Comparison of ENCODE assay signal across 11 cellular contexts in genomic region chr22:39090426-39091064, GRCh38. TPM values are rescaled to one million over a fixed set of nuclear protein-coding genes. Genes with fewer than 3 reads are reported as not detected.
DNase-seq lines count a peak whose midpoint lies in the region; ATAC-seq and TF ChIP-seq lines count a peak whose summit lies in the region.
"Had no signal": no experiment of that assay in that cellular context is flagged by ENCODE, and none has a peak within 500 bp of the region (broad histone marks: within the 10 kb centered on the region; RNA-seq: fewer than 3 reads in every experiment).

No MANE protein-coding gene starts in this region.

- no peak for TF ChIP-seq CTCF in osteocyte (IDR thresholded peaks at IDR 0.05)
- no peak for TF ChIP-seq CTCF in Caco-2 (IDR thresholded peaks at IDR 0.05; ENCODE audit: insufficient read depth in 1 of 2, low read depth in 1 of 2, low read length in 1 of 2, severe bottlenecking in 1 of 2, unreplicated experiment in 1 of 2)

- no TSS peak for BruUV-seq in Caco-2 (replicated peaks; lab: Mats Ljungman, UMichigan)

- peaks cover 5% of the 10 kb centered on the region for H3K36me3 ChIP-seq in CD8-positive, alpha-beta memory T cell (ENCODE audit: insufficient read depth, low read length)
- no peaks in the 10 kb centered on the region for H3K36me3 ChIP-seq in Caco-2 (ENCODE audit: control insufficient read depth, insufficient read depth, low read length)
- H3K36me3 ChIP-seq: SJSA1 had no signal

- peak overlapping the region; percentile 92 to 100 (median 100) for H3K27ac Mint-ChIP-seq in CD8-positive, alpha-beta memory T cell
- H3K27ac Mint-ChIP-seq in activated naive CD4-positive, alpha-beta T cell treated with anti-CD3 and anti-CD28 coated beads, Interleukin-2, amount 50 U/mL, for 24 hours = peak overlapping the region; percentile 96
- H3K27ac Mint-ChIP-seq in osteocyte (ENCODE audit: unreplicated experiment) (no peak overlapping the region), Caco-2 (ENCODE audit: unreplicated experiment) (no peak overlapping the region)

- intact Hi-C loops in Caco-2 (cut with micrococcal nuclease; ENCODE audit: unreplicated experiment) = no loop called here

- POLR2A ChIA-PET in CD8-positive, alpha-beta memory T cell (lab: Charles Lee) = interaction anchor here (0.6 to 1.0 kb wide), 6 partner anchors 11 to 229 kb away, joined by 3 to 6 read pairs (median 3); partner anchors contain the start of genes APOBEC3C, CBX7 and RPL3
- POLR2A ChIA-PET in Caco-2 (lab: Charles Lee) = no interaction called here

- DNase-seq in CD8-positive, alpha-beta memory T cell = peak; percentile 85 to 97 (median 87)
- DNase-seq in T-helper 9 cell (peak; percentile 78), osteocyte (ENCODE audit: extremely low spot score, unreplicated experiment) (no peak), Caco-2 (no peak), NCI-H2227 treated with DMSO at 0.1 percent for 48 hours (lab: John Stamatoyannopoulos, UW) (no peak)
- peak; percentile 76 to 82 for DNase-seq in stimulated activated CD4-positive, alpha-beta T cell treated with anti-CD3 and anti-CD28 coated beads, Interleukin-15, amount 100 ng/mL, for 48 hours (ENCODE audit: low read depth in 2 of 2)
- DNase-seq: Calu3 had no signal

- H3K9me3 ChIP-seq in CD8-positive, alpha-beta memory T cell (ENCODE audit: low read length) = no peaks in the 10 kb centered on the region
- H3K9me3 ChIP-seq in Caco-2 = no peaks in the 10 kb centered on the region
- H3K9me3 ChIP-seq: SJSA1 had no signal

- peak overlapping the region; percentile 55 for H3K4me3 ChIP-seq in CD8-positive, alpha-beta memory T cell (ENCODE audit: low read length)
- no peak overlapping the region for H3K4me3 ChIP-seq in Caco-2 (ENCODE audit: low read depth, low read length)
- H3K4me3 ChIP-seq: hepatocyte, SJSA1 had no signal

- H3K4me1 Mint-ChIP-seq in CD8-positive, alpha-beta memory T cell = peaks cover 83 to 97% (median 89%) of the 10 kb centered on the region in 3 donors
- H3K4me1 Mint-ChIP-seq in activated naive CD4-positive, alpha-beta T cell treated with anti-CD3 and anti-CD28 coated beads, Interleukin-2, amount 50 U/mL, for 24 hours = peaks cover 74% of the 10 kb centered on the region
- H3K4me1 Mint-ChIP-seq in osteocyte (ENCODE audit: unreplicated experiment) (peaks cover 6% of the 10 kb centered on the region), Caco-2 (ENCODE audit: low read depth, unreplicated experiment) (peaks cover 7% of the 10 kb centered on the region)

- H3K27me3 ChIP-seq in CD8-positive, alpha-beta memory T cell (ENCODE audit: insufficient read depth, low read length, poor library complexity, severe bottlenecking) = no peaks in the 10 kb centered on the region
- H3K27me3 ChIP-seq in Caco-2 (replicated peaks; ENCODE audit: control insufficient read depth, insufficient read depth, low read length) = no peaks in the 10 kb centered on the region
- H3K27me3 ChIP-seq: hepatocyte, SJSA1 had no signal

- peak overlapping the region; percentile 75 to 91 (median 84) for H3K4me3 Mint-ChIP-seq in CD8-positive, alpha-beta memory T cell
- H3K4me3 Mint-ChIP-seq in activated naive CD4-positive, alpha-beta T cell treated with anti-CD3 and anti-CD28 coated beads, Interleukin-2, amount 50 U/mL, for 24 hours = peak overlapping the region; percentile 64
- H3K4me3 Mint-ChIP-seq in osteocyte (ENCODE audit: unreplicated experiment) (no peak overlapping the region), Caco-2 (ENCODE audit: unreplicated experiment) (no peak overlapping the region)

- peak overlapping the region; percentile 85 for H3K27ac ChIP-seq in CD8-positive, alpha-beta memory T cell (ENCODE audit: low read depth, low read length)
- H3K27ac ChIP-seq: hepatocyte, SJSA1 had no signal

- H3K4me1 ChIP-seq in CD8-positive, alpha-beta memory T cell (ENCODE audit: insufficient read depth, low read length) = peaks cover 78% of the 10 kb centered on the region
- no peaks in the 10 kb centered on the region for H3K4me1 ChIP-seq in Caco-2
- H3K4me1 ChIP-seq: SJSA1 had no signal

- CTCF ChIA-PET in CD8-positive, alpha-beta memory T cell (lab: Charles Lee) = interaction anchor here (0.9 to 1.6 kb wide), 3 partner anchors 10 to 68 kb away, joined by 3 read pairs; no protein-coding TSS in a partner anchor
- CTCF ChIA-PET in Caco-2 (lab: Charles Lee) = no interaction called here

- H3K27me3 Mint-ChIP-seq in CD8-positive, alpha-beta memory T cell = peaks cover 0 to 4% of the 10 kb centered on the region in 2 donors
- no peaks in the 10 kb centered on the region for H3K27me3 Mint-ChIP-seq in activated naive CD4-positive, alpha-beta T cell treated with anti-CD3 and anti-CD28 coated beads, Interleukin-2, amount 50 U/mL, for 24 hours
- H3K27me3 Mint-ChIP-seq in osteocyte (ENCODE audit: unreplicated experiment) = peaks cover 22% of the 10 kb centered on the region
- no peaks in the 10 kb centered on the region for H3K27me3 Mint-ChIP-seq in Caco-2 (ENCODE audit: insufficient read depth, unreplicated experiment)

- ATAC-seq in GM21723 (IDR thresholded peaks at IDR 0.05; ENCODE audit: unreplicated experiment) = no peak

- peaks cover 0 to 19% (median 3%) of the 10 kb centered on the region in 3 donors for H3K36me3 Mint-ChIP-seq in CD8-positive, alpha-beta memory T cell
- H3K36me3 Mint-ChIP-seq in activated naive CD4-positive, alpha-beta T cell treated with anti-CD3 and anti-CD28 coated beads, Interleukin-2, amount 50 U/mL, for 24 hours = peaks cover 1% of the 10 kb centered on the region
- H3K36me3 Mint-ChIP-seq in osteocyte (ENCODE audit: unreplicated experiment) (no peaks in the 10 kb centered on the region), Caco-2 (ENCODE audit: insufficient read depth, unreplicated experiment) (no peaks in the 10 kb centered on the region)

- no peaks in the 10 kb centered on the region for H3K9me3 Mint-ChIP-seq in CD8-positive, alpha-beta memory T cell
- no peaks in the 10 kb centered on the region for H3K9me3 Mint-ChIP-seq in activated naive CD4-positive, alpha-beta T cell treated with anti-CD3 and anti-CD28 coated beads, Interleukin-2, amount 50 U/mL, for 24 hours
- H3K9me3 Mint-ChIP-seq in osteocyte (ENCODE audit: unreplicated experiment) (no peaks in the 10 kb centered on the region), Caco-2 (ENCODE audit: unreplicated experiment) (no peaks in the 10 kb centered on the region)

RNA-seq across cellular contexts. Expression of gene APOBEC3H, which starts 6.5 kb away (rescaled TPM):
- 10 to 100 TPM; 10.8 to 11.0 TPM for total RNA-seq in CD8-positive, alpha-beta memory T cell
- polyA plus RNA-seq in CD8-positive, alpha-beta memory T cell = 11.7 TPM
- not detected in 2 replicates for total RNA-seq in osteocyte
- total RNA-seq in Caco-2 (2022) = not detected in 2 replicates
- total RNA-seq: Calu3, hepatocyte, SJSA1 had no signal
- polyA plus RNA-seq: hepatocyte had no signal

RNA-seq across cellular contexts. Expression of gene APOBEC3G, which starts 13.5 kb away (rescaled TPM):
- 100 to 1,000 TPM; 158 to 165 TPM for total RNA-seq in CD8-positive, alpha-beta memory T cell
- polyA plus RNA-seq in CD8-positive, alpha-beta memory T cell = 256 TPM
- total RNA-seq in osteocyte (2.7 and 3.0 TPM in 2 replicates), Caco-2 (2022) (0.73 and 1.0 TPM in 2 replicates)

RNA-seq across cellular contexts. Expression of gene APOBEC3F, which starts 49.9 kb away (rescaled TPM):
- total RNA-seq in CD8-positive, alpha-beta memory T cell = 10 to 100 TPM; 28.4 to 30.1 TPM
- polyA plus RNA-seq in CD8-positive, alpha-beta memory T cell = 20.5 TPM
- total RNA-seq in osteocyte (9.9 and 13.0 TPM in 2 replicates), Caco-2 (2022) (7.8 and 9.1 TPM in 2 replicates)

Comparison
In these comparisons a context has a peak if more than half of its experiments do, and no peak if none do; other contexts are left out.
1. DNase-seq: peak in CD8-positive, alpha-beta memory T cell (5 of 5), T-helper 9 cell (single experiment) and stimulated activated CD4-positive, alpha-beta T cell treated with anti-CD3 and anti-CD28 coated beads, Interleukin-15, amount 100 ng/mL, for 48 hours (2 of 2); none in osteocyte (single experiment), Caco-2 (0 of 2) and NCI-H2227 treated with DMSO at 0.1 percent for 48 hours (single experiment).
2. H3K27ac Mint-ChIP-seq: peak in CD8-positive, alpha-beta memory T cell (8 of 8) and activated naive CD4-positive, alpha-beta T cell treated with anti-CD3 and anti-CD28 coated beads, Interleukin-2, amount 50 U/mL, for 24 hours (single experiment); none in osteocyte (single experiment) and Caco-2 (single experiment).
3. H3K4me3 Mint-ChIP-seq: peak in CD8-positive, alpha-beta memory T cell (7 of 7) and activated naive CD4-positive, alpha-beta T cell treated with anti-CD3 and anti-CD28 coated beads, Interleukin-2, amount 50 U/mL, for 24 hours (single experiment); none in osteocyte (single experiment) and Caco-2 (single experiment).
4. RNA of gene APOBEC3G, which starts 13.5 kb away (total RNA-seq): 158 to 165 TPM in CD8-positive, alpha-beta memory T cell; 2.7 to 3.0 TPM in osteocyte and 0.73 to 1.0 TPM in Caco-2; every median in the first group is over 10 times any median in the second.